8 cellular contexts compared by ENCODE assay signal in the genomic region with DNA sequence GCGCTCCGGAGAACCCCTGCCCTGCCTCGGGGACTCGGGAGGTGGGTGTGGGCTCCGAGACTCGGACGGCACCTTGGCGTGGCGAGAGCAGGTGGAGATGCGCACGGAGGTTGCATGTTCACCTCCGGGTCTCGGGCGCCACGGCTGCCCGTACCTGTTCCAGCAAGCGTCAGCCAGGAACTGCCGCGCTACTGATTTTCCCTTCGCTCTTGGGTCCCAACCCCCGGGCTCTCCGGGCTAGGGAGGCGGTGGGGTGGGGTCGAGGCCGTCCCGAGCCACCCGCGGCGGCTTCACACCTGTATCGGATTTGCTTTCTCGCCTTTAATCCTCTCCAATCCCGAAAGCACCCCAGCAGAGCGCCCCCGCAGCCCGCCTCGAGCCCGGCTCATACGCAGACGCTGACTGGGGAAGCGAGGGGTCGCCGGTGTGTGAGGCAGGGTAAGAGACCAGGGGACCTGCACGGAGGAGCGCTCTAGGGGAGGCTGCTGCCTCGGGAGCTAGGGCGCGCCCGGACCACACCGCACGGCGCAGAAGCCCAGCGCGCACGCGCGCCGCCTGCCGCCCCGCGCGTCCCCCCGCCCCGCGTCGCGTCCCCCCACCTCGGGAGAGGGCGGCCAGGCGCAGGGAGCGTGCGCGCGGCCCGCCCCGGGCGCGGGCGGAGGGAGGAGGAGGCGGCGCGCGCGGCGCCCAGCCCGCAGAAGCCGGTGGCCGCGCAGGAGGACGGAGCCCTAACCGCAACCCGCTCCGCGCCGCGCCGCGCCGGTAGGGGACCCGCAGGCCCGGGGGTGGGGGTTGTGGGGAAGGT. TPM values are rescaled to one million over a fixed set of nuclear protein-coding genes. Genes with fewer than 3 reads are reported as not detected.
DNase-seq lines count a peak whose midpoint lies in the region; ATAC-seq and TF ChIP-seq lines count a peak whose summit lies in the region.

A gene with protein sequence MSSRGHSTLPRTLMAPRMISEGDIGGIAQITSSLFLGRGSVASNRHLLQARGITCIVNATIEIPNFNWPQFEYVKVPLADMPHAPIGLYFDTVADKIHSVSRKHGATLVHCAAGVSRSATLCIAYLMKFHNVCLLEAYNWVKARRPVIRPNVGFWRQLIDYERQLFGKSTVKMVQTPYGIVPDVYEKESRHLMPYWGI (plus strand): TSS at position 695 of the 805 bp plus-strand sequence. CDS start 22,382 bp downstream, outside the sequence.

- H3K9me3 ChIP-seq in left lung, result no peaks in the 10 kb centered on the region

- TF ChIP-seq CTCF in left lung (IDR thresholded peaks at IDR 0.05), result no peak

- H3K4me1 ChIP-seq in left lung, result peaks cover 0 to 34% of the 10 kb centered on the region in 2 donors

- ATAC-seq in GM18867 (IDR thresholded peaks at IDR 0.05; ENCODE audit: unreplicated experiment) (peak; percentile 71), HG03108 (IDR thresholded peaks at IDR 0.05; ENCODE audit: unreplicated experiment) (peak; percentile 49), left lung (peak; percentile 82)

- no peaks in the 10 kb centered on the region for H3K36me3 ChIP-seq in left lung

- H3K4me3 ChIP-seq in left lung, result peak within 1 kb of the TSS; percentile 55 to 77

- H3K27ac ChIP-seq in left lung, result peak within 1 kb of the TSS; percentile 82 to 89

- H3K27me3 ChIP-seq in left lung, result peaks cover 0 to 37% of the 10 kb centered on the region in 2 donors

- intact Hi-C loops in left lung (cut with DNase I), result no loop called here

- DNase-seq in AG08395 (ENCODE audit: low spot score) (peak; percentile 94), NCI-H446 (lab: John Stamatoyannopoulos, UW) (peak; percentile 41 to 90), dedifferentiated amniotic fluid mesenchymal stem cell (ENCODE audit: extremely low spot score) (peak; percentile 63), left lung (peak; percentile 79 to 87)
- DNase-seq in activated CD4-positive, alpha-beta T cell treated with anti-CD3 and anti-CD28 coated beads, Interleukin-2, amount 50 U/mL, for 1 hour, result peak; percentile 76
- peak; percentile 80 for DNase-seq in stimulated activated CD4-positive, alpha-beta T cell treated with anti-CD3 and anti-CD28 coated beads, Interleukin-2, amount 100 ng/mL, for 4 hours (ENCODE audit: low read depth)

RNA-seq across cellular contexts. Expression of the gene that starts here (rescaled TPM):
- total RNA-seq in left lung, result 10 to 100 TPM; 11.6 to 14.9 TPM

Comparison
In these comparisons a context has a peak if more than half of its experiments do, and no peak if none do; other contexts are left out.
1. Peak in every context shown above with its lines: DNase-seq, ATAC-seq, H3K4me3 ChIP-seq and H3K27ac ChIP-seq.